8 cellular contexts compared by ENCODE assay signal in genomic region chr12:18861287-18861858, GRCh38.
DNase-seq lines count a peak whose midpoint lies in the region; ATAC-seq and TF ChIP-seq lines count a peak whose summit lies in the region.

No MANE protein-coding gene starts in this region.

- H3K4me3 ChIP-seq in WI38 (ENCODE audit: low read depth, low read length): no peak overlapping the region
- H3K4me3 ChIP-seq in liver (ENCODE audit: low read depth in 1 of 3, low read length in 3 of 3): no peak overlapping the region

- H3K9ac ChIP-seq in liver (ENCODE audit: low read depth in 1 of 2, low read length in 2 of 2): no peak overlapping the region

- TF ChIP-seq CTCF in WI38 (IDR thresholded peaks at IDR 0.05; ENCODE audit: low read depth, low read length) (peak; percentile 40; the same call in 1 of the 2 replicates), liver (IDR thresholded peaks at IDR 0.05; ENCODE audit: low read depth, low read length, missing input control) (peak; percentile 69)

- ATAC-seq in GM21619 (IDR thresholded peaks at IDR 0.05; ENCODE audit: unreplicated experiment) (no peak), GM18498 (IDR thresholded peaks at IDR 0.05; ENCODE audit: unreplicated experiment) (no peak)

- no peaks in the 10 kb centered on the region for H3K4me1 ChIP-seq in liver (ENCODE audit: control insufficient read depth in 4 of 4, insufficient read depth in 4 of 4, low read length in 3 of 4)

- H3K36me3 ChIP-seq in liver (ENCODE audit: control insufficient read depth in 4 of 4, insufficient read depth in 3 of 4, low read depth in 1 of 4, low read length in 3 of 4): no peaks in the 10 kb centered on the region

- peak; percentile 6 for DNase-seq in COLO829 (ENCODE audit: low spot score)
- peak; percentile 36 for DNase-seq in HT1080 (ENCODE audit: low read depth)
- DNase-seq in cortex of kidney (lab: John Stamatoyannopoulos, UW): no peak
- DNase-seq in NCI-H1436 (lab: John Stamatoyannopoulos, UW): no peak

- no peaks in the 10 kb centered on the region for H3K27me3 ChIP-seq in liver (ENCODE audit: control insufficient read depth in 4 of 4, insufficient read depth in 4 of 4, low read length in 3 of 4)

- WGBS in liver: 42% methylated on average over 3 of the region's 3 CpGs

- no peak overlapping the region for H3K27ac ChIP-seq in liver (ENCODE audit: low read depth in 1 of 2, low read length in 2 of 2)

- no peaks in the 10 kb centered on the region for H3K9me3 ChIP-seq in liver (ENCODE audit: control insufficient read depth in 4 of 4, low read length in 3 of 4)

- TF ChIP-seq RAD21 in liver (IDR thresholded peaks at IDR 0.05): peak; percentile 77 to 81

TF ChIP-seq in liver, 16 proteins besides CTCF, POLR2A, EP300 and RAD21:
- TF ChIP-seq REST (IDR thresholded peaks at IDR 0.05): no peak
- no peak for TF ChIP-seq GABPA (IDR thresholded peaks at IDR 0.05 in 1 of 2, conservative IDR thresholded peaks at IDR 0.05 in 1 of 2)
- TF ChIP-seq HNF4G (IDR thresholded peaks at IDR 0.05): no peak
- TF ChIP-seq YY1 (IDR thresholded peaks at IDR 0.05): no peak
- TF ChIP-seq HNF4A (conservative IDR thresholded peaks at IDR 0.05): no peak
- no peak for TF ChIP-seq EGR1 (IDR thresholded peaks at IDR 0.05; ENCODE audit: low read depth in 2 of 2)
- no peak for TF ChIP-seq NR2F2 (IDR thresholded peaks at IDR 0.05)
- TF ChIP-seq SP1 (IDR thresholded peaks at IDR 0.05): no peak

Comparison
In these comparisons a context has a peak if more than half of its experiments do, and no peak if none do; other contexts are left out.
1. DNase-seq: peak in COLO829 (single experiment) and HT1080 (single experiment); none in cortex of kidney (single experiment) and NCI-H1436 (single experiment).